Comparison of ENCODE assay signal across 12 cellular contexts in the genomic region with DNA sequence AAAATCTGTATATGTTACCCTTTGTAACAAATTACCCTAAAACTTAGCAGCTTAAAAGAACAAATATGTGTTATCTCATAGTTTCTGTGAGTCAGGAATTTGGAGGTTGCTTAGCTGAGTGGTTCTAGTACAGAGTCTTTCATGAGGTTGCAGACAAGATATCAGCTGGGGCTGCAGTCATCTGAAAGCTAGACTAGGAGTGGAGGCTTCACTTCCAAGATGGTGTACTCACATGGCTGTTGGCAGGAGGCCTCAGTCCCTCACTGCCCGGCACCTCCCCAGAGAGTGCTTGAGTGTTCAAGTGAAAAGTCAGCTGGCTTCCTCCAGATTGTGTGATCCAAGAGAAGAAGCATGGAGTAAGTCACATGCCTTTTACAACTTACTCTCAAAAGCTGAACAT. TPM values are rescaled to one million over a fixed set of nuclear protein-coding genes. Genes with fewer than 3 reads are reported as not detected.
A peak's percentile ranks its signal among the peaks of the same experiment; 100 is the strongest.
DNase-seq lines count a peak whose midpoint lies in the region; ATAC-seq and TF ChIP-seq lines count a peak whose summit lies in the region.
"Had no signal": no experiment of that assay in that cellular context is flagged by ENCODE, and none has a peak within 500 bp of the region (broad histone marks: within the 10 kb centered on the region; RNA-seq: fewer than 3 reads in every experiment).

No MANE protein-coding gene starts in this region.

- no peak overlapping the region for H3K4me3 Mint-ChIP-seq in activated naive CD4-positive, alpha-beta T cell treated with anti-CD3 and anti-CD28 coated beads for 36 hours
- H3K4me3 Mint-ChIP-seq in immature natural killer cell (no peak overlapping the region), Caco-2 (ENCODE audit: unreplicated experiment) (no peak overlapping the region)
- H3K4me3 Mint-ChIP-seq: IgD-negative memory B cell; stimulated activated memory B cell treated with anti-CD40 and anti-IgM and Interleukin-4, amounts not matched to agents 10 μg/mL and 1 μg/mL and 100 μg/mL, for 72 hours had no signal

- POLR2A ChIA-PET in Caco-2 (lab: Charles Lee), result no interaction called here

- no peaks in the 10 kb centered on the region for H3K27me3 Mint-ChIP-seq in activated naive CD4-positive, alpha-beta T cell treated with anti-CD3 and anti-CD28 coated beads for 36 hours (ENCODE audit: low read depth)
- H3K27me3 Mint-ChIP-seq in immature natural killer cell (ENCODE audit: low read depth in 3 of 3) (peaks cover 2 to 4% (median 3%) of the 10 kb centered on the region in 3 donors), Caco-2 (ENCODE audit: insufficient read depth, unreplicated experiment) (no peaks in the 10 kb centered on the region)
- H3K27me3 Mint-ChIP-seq: IgD-negative memory B cell; stimulated activated memory B cell treated with anti-CD40 and anti-IgM and Interleukin-4, amounts not matched to agents 10 μg/mL and 1 μg/mL and 100 μg/mL, for 72 hours had no signal

- peak overlapping the region; percentile 51 for H3K27ac Mint-ChIP-seq in activated naive CD4-positive, alpha-beta T cell treated with anti-CD3 and anti-CD28 coated beads for 36 hours
- H3K27ac Mint-ChIP-seq in immature natural killer cell (no peak overlapping the region), Caco-2 (ENCODE audit: unreplicated experiment) (no peak overlapping the region)
- H3K27ac Mint-ChIP-seq: IgD-negative memory B cell had no signal

- CTCF ChIA-PET in activated naive CD4-positive, alpha-beta T cell treated with anti-CD3 and anti-CD28 coated beads for 36 hours (lab: Charles Lee), result interaction anchor here (1.0 to 1.7 kb wide), 3 partner anchors 41 to 43 kb away, joined by 3 to 4 read pairs (median 3); no protein-coding TSS in a partner anchor
- CTCF ChIA-PET in Caco-2 (lab: Charles Lee), result no interaction called here

- H3K36me3 Mint-ChIP-seq in activated naive CD4-positive, alpha-beta T cell treated with anti-CD3 and anti-CD28 coated beads for 36 hours (ENCODE audit: low read depth), result peaks cover 1% of the 10 kb centered on the region
- H3K36me3 Mint-ChIP-seq in immature natural killer cell (peaks cover 0 to 13% (median 10%) of the 10 kb centered on the region in 3 donors), Caco-2 (ENCODE audit: insufficient read depth, unreplicated experiment) (no peaks in the 10 kb centered on the region)

- TF ChIP-seq CTCF in choroid plexus epithelial cell (conservative IDR thresholded peaks at IDR 0.05; ENCODE audit: low read depth, low read length) (no peak), tibial nerve (IDR thresholded peaks at IDR 0.05) (no peak), Caco-2 (IDR thresholded peaks at IDR 0.05; ENCODE audit: insufficient read depth in 1 of 2, low read depth in 1 of 2, low read length in 1 of 2, severe bottlenecking in 1 of 2, unreplicated experiment in 1 of 2) (no peak)

- peaks cover 0 to 12% (median 0%) of the 10 kb centered on the region in 3 donors for H3K36me3 ChIP-seq in tibial nerve
- no peaks in the 10 kb centered on the region for H3K36me3 ChIP-seq in Caco-2 (ENCODE audit: control insufficient read depth, insufficient read depth, low read length)

- TF ChIP-seq POLR2A in tibial nerve (IDR thresholded peaks at IDR 0.05), result no peak

- DNase-seq in activated naive CD4-positive, alpha-beta T cell treated with anti-CD3 and anti-CD28 coated beads for 36 hours, result peak; percentile 43
- no peak for DNase-seq in activated naive CD4-positive, alpha-beta T cell treated with anti-CD3 and anti-CD28 coated beads, Interleukin-2, amount 50 U/mL, for 16 hours
- DNase-seq in choroid plexus epithelial cell (ENCODE audit: low read depth), result peak; percentile 84
- peak; percentile 69 for DNase-seq in kidney tubule cell (ENCODE audit: low spot score)
- DNase-seq in tibial nerve (ENCODE audit: low spot score in 2 of 2), result peak; percentile 23 to 42
- DNase-seq in immature natural killer cell, result no peak
- DNase-seq in Caco-2, result no peak
- DNase-seq: activated T-cell treated with anti-CD3 and anti-CD28 coated beads, Interleukin-2, amount 50 U/mL, for 48 hours; NCI-H1930 had no signal

- H3K4me1 ChIP-seq in tibial nerve (peaks cover 0 to 12% (median 0%) of the 10 kb centered on the region in 4 donors), Caco-2 (peaks cover 43% of the 10 kb centered on the region)

- no peak for ATAC-seq in HG03439 (IDR thresholded peaks at IDR 0.05; ENCODE audit: unreplicated experiment)
- ATAC-seq: stimulated activated memory B cell treated with anti-CD40 and anti-IgM and Interleukin-4, amounts not matched to agents 10 μg/mL and 1 μg/mL and 100 μg/mL, for 72 hours had no signal

- H3K27me3 ChIP-seq in tibial nerve (no peaks in the 10 kb centered on the region), Caco-2 (replicated peaks; ENCODE audit: control insufficient read depth, insufficient read depth, low read length) (no peaks in the 10 kb centered on the region)

- peak in 1 of 2 donors; percentile 28 for TF ChIP-seq EP300 in tibial nerve (IDR thresholded peaks at IDR 0.05)

- intact Hi-C loops in activated naive CD4-positive, alpha-beta T cell treated with anti-CD3 and anti-CD28 coated beads for 36 hours (cut with micrococcal nuclease), result loop anchor here (1.0 kb wide), 1 partner anchor 10 kb away; no protein-coding TSS in a partner anchor
- intact Hi-C loops in Caco-2 (cut with micrococcal nuclease; ENCODE audit: unreplicated experiment), result no loop called here

- BruUV-seq in Caco-2 (replicated peaks; lab: Mats Ljungman, UMichigan), result no TSS peak

- H3K9me3 ChIP-seq in tibial nerve (no peaks in the 10 kb centered on the region), Caco-2 (no peaks in the 10 kb centered on the region)

- 62 to 76% methylated on average over 1 of the region's 1 CpG for WGBS in tibial nerve, 2 donors

- no peaks in the 10 kb centered on the region for H3K9me3 Mint-ChIP-seq in activated naive CD4-positive, alpha-beta T cell treated with anti-CD3 and anti-CD28 coated beads for 36 hours
- H3K9me3 Mint-ChIP-seq in immature natural killer cell, result no peaks in the 10 kb centered on the region
- H3K9me3 Mint-ChIP-seq in Caco-2 (ENCODE audit: unreplicated experiment), result peaks cover 9% of the 10 kb centered on the region
- H3K9me3 Mint-ChIP-seq: IgD-negative memory B cell; stimulated activated memory B cell treated with anti-CD40 and anti-IgM and Interleukin-4, amounts not matched to agents 10 μg/mL and 1 μg/mL and 100 μg/mL, for 72 hours had no signal

- H3K4me1 Mint-ChIP-seq in activated naive CD4-positive, alpha-beta T cell treated with anti-CD3 and anti-CD28 coated beads for 36 hours (ENCODE audit: low read depth), result peaks cover 14% of the 10 kb centered on the region
- H3K4me1 Mint-ChIP-seq in immature natural killer cell (peaks cover 21% of the 10 kb centered on the region in 2 donors), Caco-2 (ENCODE audit: low read depth, unreplicated experiment) (peaks cover 21% of the 10 kb centered on the region)

- H3K4me3 ChIP-seq in choroid plexus epithelial cell (ENCODE audit: low read depth, low read length) (no peak overlapping the region), tibial nerve (no peak overlapping the region), Caco-2 (ENCODE audit: low read depth, low read length) (no peak overlapping the region)

- peak overlapping the region in 1 of 4 donors; percentile 74 for H3K27ac ChIP-seq in tibial nerve

RNA-seq across cellular contexts. Expression of gene GGCT, which starts 16.9 kb away (rescaled TPM):
- total RNA-seq in activated naive CD4-positive, alpha-beta T cell treated with anti-CD3 and anti-CD28 coated beads for 36 hours, result 10 to 100 TPM; 83.0 to 83.8 TPM
- total RNA-seq in tibial nerve (10 to 100 TPM; 12.2 to 39.6 (median 29.6) TPM), Caco-2 (2022) (75.2 and 78.7 TPM in 2 replicates)
- polyA plus RNA-seq in immature natural killer cell, result 10 to 100 TPM; 20.3 to 27.2 (median 25.3) TPM

RNA-seq across cellular contexts. Expression of gene NOD1, which starts 42.9 kb away (rescaled TPM):
- total RNA-seq in activated naive CD4-positive, alpha-beta T cell treated with anti-CD3 and anti-CD28 coated beads for 36 hours, result 1 to 10 TPM; 9.2 to 9.8 TPM
- 10 to 100 TPM; 14.9 to 50.4 (median 31.8) TPM for total RNA-seq in tibial nerve
- 1 to 10 TPM; 5.7 to 9.9 (median 7.4) TPM for polyA plus RNA-seq in immature natural killer cell
- 5.4 and 7.0 TPM in 2 replicates for total RNA-seq in Caco-2 (2022)

Comparison
In these comparisons a context has a peak if more than half of its experiments do, and no peak if none do; other contexts are left out.
1. DNase-seq: peak in activated naive CD4-positive, alpha-beta T cell treated with anti-CD3 and anti-CD28 coated beads for 36 hours (single experiment), choroid plexus epithelial cell (single experiment), kidney tubule cell (single experiment) and tibial nerve (2 of 2); none in activated naive CD4-positive, alpha-beta T cell treated with anti-CD3 and anti-CD28 coated beads, Interleukin-2, amount 50 U/mL, for 16 hours (single experiment), immature natural killer cell (0 of 3) and Caco-2 (0 of 2).